ENCODE assay signal across 8 cellular contexts in genomic region chr19:1651061-1651547, GRCh38. TPM values are rescaled to one million over a fixed set of nuclear protein-coding genes. Genes with fewer than 3 reads are reported as not detected.
DNase-seq lines count a peak whose midpoint lies in the region; ATAC-seq and TF ChIP-seq lines count a peak whose summit lies in the region.

No MANE protein-coding gene starts in this region.

- ATAC-seq in gastroesophageal sphincter (no peak), HG03342 (IDR thresholded peaks at IDR 0.05; ENCODE audit: unreplicated experiment) (no peak), HG03175 (IDR thresholded peaks at IDR 0.05; ENCODE audit: unreplicated experiment) (no peak)

- peak overlapping the region in 2 of 3 donors; percentile 45 to 62 for H3K9ac ChIP-seq in skeletal muscle tissue (ENCODE audit: low read depth in 1 of 3, low read length in 3 of 3)

- H3K27ac ChIP-seq in CD4-positive, alpha-beta memory T cell (ENCODE audit: low read depth, low read length), result peak overlapping the region; percentile 56
- H3K27ac ChIP-seq in gastroesophageal sphincter, result peak overlapping the region in 3 of 4 donors; percentile 79 to 99 (median 80)
- no peak overlapping the region for H3K27ac ChIP-seq in skeletal muscle tissue (ENCODE audit: low read depth, low read length)

- TF ChIP-seq EP300 in gastroesophageal sphincter (IDR thresholded peaks at IDR 0.05), result no peak

- WGBS in gastroesophageal sphincter (ENCODE audit: low coverage in 1 of 2), 2 donors, result 1 to 7% methylated on average over 11 to 17 of the region's 21 CpGs

- H3K27me3 Mint-ChIP-seq in CD4-positive, alpha-beta memory T cell, result peaks cover 0 to 6% of the 10 kb centered on the region in 2 donors

- H3K36me3 Mint-ChIP-seq in CD4-positive, alpha-beta memory T cell, result peaks cover 0 to 21% of the 10 kb centered on the region in 2 donors

- peak overlapping the region; percentile 83 to 95 (median 89) for H3K4me3 Mint-ChIP-seq in CD4-positive, alpha-beta memory T cell

- peaks cover 0 to 5% (median 0%) of the 10 kb centered on the region in 8 donors for H3K9me3 Mint-ChIP-seq in CD4-positive, alpha-beta memory T cell

- no peaks in the 10 kb centered on the region for H3K36me3 ChIP-seq in CD4-positive, alpha-beta memory T cell (ENCODE audit: insufficient read depth, low read length)
- H3K36me3 ChIP-seq in gastroesophageal sphincter (peaks cover 0 to 35% of the 10 kb centered on the region in 2 donors), skeletal muscle tissue (ENCODE audit: control insufficient read depth in 3 of 3, insufficient read depth in 3 of 3, low read length in 3 of 3) (peaks cover 0 to 5% (median 4%) of the 10 kb centered on the region in 3 donors)

- no peak for TF ChIP-seq CTCF in gastroesophageal sphincter (IDR thresholded peaks at IDR 0.05)

- no peak for TF ChIP-seq POLR2A in gastroesophageal sphincter (IDR thresholded peaks at IDR 0.05)

- peaks cover 5 to 22% (median 13%) of the 10 kb centered on the region in 4 donors for H3K4me1 Mint-ChIP-seq in CD4-positive, alpha-beta memory T cell

- peaks cover 17% of the 10 kb centered on the region for H3K4me1 ChIP-seq in CD4-positive, alpha-beta memory T cell (ENCODE audit: insufficient read depth, low read length)
- H3K4me1 ChIP-seq in gastroesophageal sphincter (peaks cover 0 to 28% (median 14%) of the 10 kb centered on the region in 3 donors), skeletal muscle tissue (ENCODE audit: control insufficient read depth in 3 of 3, insufficient read depth in 3 of 3, low read length in 3 of 3) (peaks cover 3 to 7% (median 4%) of the 10 kb centered on the region in 3 donors)

- POLR2A ChIA-PET in CD4-positive, alpha-beta memory T cell (lab: Charles Lee; ENCODE audit: partially characterized antibody), result interaction anchor here (0.5 to 5.1 kb wide), 7 partner anchors 12 to 439 kb away, joined by 3 to 115 read pairs (median 5); partner anchors contain the start of genes MBD3, PCSK4 and UQCR11

- H3K27me3 ChIP-seq in CD4-positive, alpha-beta memory T cell (ENCODE audit: insufficient read depth, low read length), result no peaks in the 10 kb centered on the region
- H3K27me3 ChIP-seq in gastroesophageal sphincter (no peaks in the 10 kb centered on the region), skeletal muscle tissue (ENCODE audit: control insufficient read depth in 3 of 3, insufficient read depth in 3 of 3, low read length in 3 of 3) (no peaks in the 10 kb centered on the region)

- CTCF ChIA-PET in CD4-positive, alpha-beta memory T cell (lab: Charles Lee; ENCODE audit: partially characterized antibody), result interaction anchor here (0.9 to 2.4 kb wide), 8 partner anchors 20 to 105 kb away, joined by 3 to 14 read pairs (median 3); partner anchors contain the start of gene UQCR11

- intact Hi-C loops in CD4-positive, alpha-beta memory T cell (cut with micrococcal nuclease), result loop anchor here (1.0 to 2.0 kb wide), 2 partner anchors 46 to 162 kb away; partner anchors contain the start of genes ATP8B3 and UQCR11

- DNase-seq in CD4-positive, alpha-beta memory T cell, result peak; percentile 39 to 79 (median 58)
- DNase-seq in NAMALWA (ENCODE audit: low spot score) (peak; percentile 71), NCI-H1092 treated with DMSO at 0.1 percent for 48 hours (lab: John Stamatoyannopoulos, UW) (no peak)
- DNase-seq in activated T-cell treated with anti-CD3 and anti-CD28 coated beads, Interleukin-2, amount 50 U/mL, for 48 hours, result peak; percentile 74 to 76

- peak overlapping the region; percentile 36 to 47 for H3K4me3 ChIP-seq in CD4-positive, alpha-beta memory T cell (ENCODE audit: low read length in 2 of 2)
- H3K4me3 ChIP-seq in gastroesophageal sphincter (peak overlapping the region; percentile 92 to 95), skeletal muscle tissue (ENCODE audit: low read length in 3 of 3) (peak overlapping the region; percentile 61 to 67 (median 63))

- H3K9me3 ChIP-seq in CD4-positive, alpha-beta memory T cell (ENCODE audit: control insufficient read depth in 1 of 2, low read length in 2 of 2), result no peaks in the 10 kb centered on the region
- H3K9me3 ChIP-seq in gastroesophageal sphincter, result no peaks in the 10 kb centered on the region
- H3K9me3 ChIP-seq in skeletal muscle tissue (ENCODE audit: control insufficient read depth in 3 of 3, low read length in 3 of 3), result no peaks in the 10 kb centered on the region

- H3K27ac Mint-ChIP-seq in CD4-positive, alpha-beta memory T cell, result peak overlapping the region; percentile 88 to 99 (median 95)

RNA-seq across cellular contexts. Expression of gene TCF3, which starts 1.3 kb away (rescaled TPM):
- total RNA-seq in CD4-positive, alpha-beta memory T cell, result 10 to 100 TPM; 72.0 to 75.7 TPM
- polyA plus RNA-seq in CD4-positive, alpha-beta memory T cell, result 10 to 100 TPM in 1 of 2 donors, 1 to 10 TPM in 1; 1.8 to 13.3 TPM
- 10 to 100 TPM; 21.2 to 62.0 (median 39.6) TPM for total RNA-seq in gastroesophageal sphincter
- 44.4 TPM for total RNA-seq in skeletal muscle tissue

RNA-seq across cellular contexts. Expression of gene UQCR11, which starts 45.8 kb away (rescaled TPM):
- 100 to 1,000 TPM; 157 to 158 TPM for total RNA-seq in CD4-positive, alpha-beta memory T cell
- polyA plus RNA-seq in CD4-positive, alpha-beta memory T cell, result 100 to 1,000 TPM; 623 to 668 TPM
- total RNA-seq in gastroesophageal sphincter (100 to 1,000 TPM in 1 of 4 donors, 10 to 100 TPM in 3; 78.2 to 102 (median 92.4) TPM), skeletal muscle tissue (82.5 TPM)

RNA-seq across cellular contexts. Expression of gene MBD3, which starts 58.4 kb away (rescaled TPM):
- total RNA-seq in CD4-positive, alpha-beta memory T cell, result 10 to 100 TPM; 56.9 to 62.8 TPM
- 10 to 100 TPM in 1 of 2 donors, 1 to 10 TPM in 1; 3.9 to 12.2 TPM for polyA plus RNA-seq in CD4-positive, alpha-beta memory T cell
- total RNA-seq in gastroesophageal sphincter, result 100 to 1,000 TPM in 1 of 4 donors, 10 to 100 TPM in 3; 80.3 to 159 (median 95.7) TPM
- 51.7 TPM for total RNA-seq in skeletal muscle tissue

Comparison
In these comparisons a context has a peak if more than half of its experiments do, and no peak if none do; other contexts are left out.
1. H3K4me3 ChIP-seq: peak in every context shown above with its lines; median percentile 94 in gastroesophageal sphincter; 63 in skeletal muscle tissue; 42 in CD4-positive, alpha-beta memory T cell.